In the genomic region with DNA sequence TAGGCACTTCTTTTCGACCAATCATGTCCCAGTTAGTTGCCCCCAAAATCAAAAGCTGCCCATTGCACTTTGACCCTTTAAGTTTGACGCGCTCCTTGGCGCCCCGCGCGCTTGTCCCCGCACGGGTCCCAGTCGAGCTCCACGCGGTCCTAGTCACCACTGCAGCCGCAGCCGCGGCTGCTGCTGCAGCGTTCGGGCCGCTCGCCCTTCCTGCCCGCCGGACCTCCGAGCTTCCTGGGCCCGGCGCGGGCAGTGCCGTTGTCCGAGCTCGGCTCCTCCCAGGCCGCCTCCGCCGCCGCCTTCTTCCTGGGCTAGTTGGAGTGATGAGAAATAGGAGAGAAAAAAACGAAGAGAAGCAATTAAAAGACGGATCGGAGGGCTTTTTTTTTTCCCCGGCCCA, we compare ENCODE assay signal across 25 cellular contexts.
"Had no signal": no experiment of that assay in that cellular context is flagged by ENCODE, and none has a peak within 500 bp of the region (broad histone marks: within the 10 kb centered on the region; RNA-seq: fewer than 3 reads in every experiment).

No MANE protein-coding gene starts in this region.

- H3K27ac ChIP-seq: colonic mucosa, coronary artery, dorsolateral prefrontal cortex, epithelial cell of prostate, esophagus muscularis mucosa, esophagus squamous epithelium, foreskin keratinocyte, gastrocnemius medialis, gastroesophageal sphincter, heart left ventricle, heart right ventricle had no signal

- H3K4me1 ChIP-seq: colonic mucosa, gastrocnemius medialis, heart left ventricle, heart right ventricle had no signal

- H3K27me3 ChIP-seq: colonic mucosa, esophagus muscularis mucosa, esophagus squamous epithelium, gastrocnemius medialis, gastroesophageal sphincter, heart left ventricle, heart right ventricle had no signal

- H3K27ac Mint-ChIP-seq: dendritic cell treated with granulocyte-macrophage colony-stimulating factor and Interleukin-4, amounts not matched to agents 40 ng/mL and 50 ng/mL, for 4 days; effector memory CD8-positive, alpha-beta T cell; endodermal cell had no signal

- H3K27me3 Mint-ChIP-seq: effector memory CD8-positive, alpha-beta T cell had no signal

- ATAC-seq: effector memory CD8-positive, alpha-beta T cell; esophagus mucosa; foreskin keratinocyte; gastrocnemius medialis; gastroesophageal sphincter; heart left ventricle; heart right ventricle had no signal

- H3K4me1 Mint-ChIP-seq: endodermal cell had no signal

- H3K4me3 ChIP-seq: colonic mucosa, coronary artery, dorsolateral prefrontal cortex, esophagus muscularis mucosa, esophagus squamous epithelium, gastrocnemius medialis, gastroesophageal sphincter had no signal

- DNase-seq: colonic mucosa; cortex of kidney; dermis blood vessel endothelial cell; dorsolateral prefrontal cortex; effector CD4-positive, alpha-beta T cell; effector CD8-positive, alpha-beta T cell; effector memory CD4-positive, alpha-beta T cell; effector memory CD8-positive, alpha-beta T cell; endodermal cell; erythroblast; esophagus squamous epithelium; foreskin fibroblast; foreskin keratinocyte; foreskin melanocyte; gastrocnemius medialis; glutamatergic neuron; head of caudate nucleus; heart right ventricle had no signal

- H3K4me3 Mint-ChIP-seq: dendritic cell treated with granulocyte-macrophage colony-stimulating factor and Interleukin-4, amounts not matched to agents 40 ng/mL and 50 ng/mL, for 4 days; effector memory CD8-positive, alpha-beta T cell; endodermal cell had no signal

- H3K36me3 ChIP-seq: colonic mucosa, esophagus muscularis mucosa, esophagus squamous epithelium, gastrocnemius medialis, gastroesophageal sphincter, heart left ventricle, heart right ventricle had no signal
